Comparison of ENCODE assay signal across 21 cellular contexts in genomic region chr9:72312563-72312962, GRCh38. TPM values are rescaled to one million over a fixed set of nuclear protein-coding genes. Genes with fewer than 3 reads are reported as not detected.
A peak's percentile ranks its signal among the peaks of the same experiment; 100 is the strongest.
DNase-seq lines count a peak whose midpoint lies in the region; ATAC-seq and TF ChIP-seq lines count a peak whose summit lies in the region.
"Had no signal": no experiment of that assay in that cellular context is flagged by ENCODE, and none has a peak within 500 bp of the region (broad histone marks: within the 10 kb centered on the region; RNA-seq: fewer than 3 reads in every experiment).

No MANE protein-coding gene starts in this region.

- H3K27ac ChIP-seq in esophagus muscularis mucosa (replicated peaks in 1 of 4) (peak overlapping the region; percentile 5 to 80 (median 22)), vagina (peak overlapping the region; percentile 87)
- H3K27ac ChIP-seq: KMS-11 had no signal

- H3K4me1 Mint-ChIP-seq in Caco-2 (ENCODE audit: low read depth, unreplicated experiment): no peaks in the 10 kb centered on the region

- TF ChIP-seq POLR2A in esophagus muscularis mucosa (IDR thresholded peaks at IDR 0.05; ENCODE audit: low read depth) (no peak), vagina (IDR thresholded peaks at IDR 0.05) (no peak)

- no peak for TF ChIP-seq EP300 in esophagus muscularis mucosa (IDR thresholded peaks at IDR 0.05)

- no peaks in the 10 kb centered on the region for H3K36me3 Mint-ChIP-seq in Caco-2 (ENCODE audit: insufficient read depth, unreplicated experiment)
- H3K36me3 Mint-ChIP-seq: mesothelial cell of epicardium, WTC11 had no signal

- BruUV-seq in Caco-2 (replicated peaks; lab: Mats Ljungman, UMichigan): no TSS peak

- H3K27ac Mint-ChIP-seq in Caco-2 (ENCODE audit: unreplicated experiment): no peak overlapping the region
- H3K27ac Mint-ChIP-seq: activated naive CD8-positive, alpha-beta T cell treated with anti-CD3 and anti-CD28 coated beads, Interleukin-2, amount 50 U/mL, for 24 hours; activated T-helper 1 cell treated with anti-CD3 and anti-CD28 coated beads, Interleukin-12 subunit alpha, Interleukin-12 subunit beta, Interleukin-2, Interleukin-4 antibody, amounts not matched to agents 30 ng/mL and 10 ng/mL and 1 ng/mL, durations not matched to agents 14 hours and 24 hours and 36 hours; H9; mesothelial cell of epicardium; T-helper 2 cell treated with Interferon-gamma antibody and Interleukin-4, amounts not matched to agents 5 μg/mL and 100 μg/mL, for 36 hours; WTC11 had no signal

- H3K4me3 Mint-ChIP-seq in Caco-2 (ENCODE audit: unreplicated experiment): no peak overlapping the region
- H3K4me3 Mint-ChIP-seq: activated naive CD8-positive, alpha-beta T cell treated with anti-CD3 and anti-CD28 coated beads, Interleukin-2, amount 50 U/mL, for 24 hours; activated T-helper 1 cell treated with anti-CD3 and anti-CD28 coated beads, Interleukin-12 subunit alpha, Interleukin-12 subunit beta, Interleukin-2, Interleukin-4 antibody, amounts not matched to agents 30 ng/mL and 10 ng/mL and 1 ng/mL, durations not matched to agents 14 hours and 24 hours and 36 hours; H9; mesothelial cell of epicardium; neural crest cell; T-helper 2 cell treated with Interferon-gamma antibody and Interleukin-4, amounts not matched to agents 5 μg/mL and 100 μg/mL, for 36 hours; WTC11 had no signal

- CTCF ChIA-PET in Caco-2 (lab: Charles Lee): no interaction called here

- H3K9me3 ChIP-seq in esophagus muscularis mucosa (no peaks in the 10 kb centered on the region), vagina (no peaks in the 10 kb centered on the region), Caco-2 (no peaks in the 10 kb centered on the region)

- intact Hi-C loops in esophagus muscularis mucosa (cut with DNase I) (no loop called here), vagina (cut with DNase I) (no loop called here), Caco-2 (cut with micrococcal nuclease; ENCODE audit: unreplicated experiment) (no loop called here)

- DNase-seq in SIG-M5 treated with dmso at 0.1 percent for 504 hours (lab: John Stamatoyannopoulos, UW; ENCODE audit: unreplicated experiment) (peak; percentile 28), SIG-M5 (lab: John Stamatoyannopoulos, UW) (no peak), esophagus muscularis mucosa (ENCODE audit: extremely low spot score) (no peak), vagina (ENCODE audit: extremely low spot score in 2 of 2) (no peak), Caco-2 (no peak)
- no peak for DNase-seq in activated effector memory CD4-positive, alpha-beta T cell treated with anti-CD3 and anti-CD28 coated beads, Interleukin-2, amount 50 U/mL, for 16 hours
- no peak for DNase-seq in activated CD4-positive, CD25-positive, alpha-beta regulatory T cell (lab: John Stamatoyannopoulos, UW)
- DNase-seq: activated naive CD8-positive, alpha-beta T cell treated with anti-CD3 and anti-CD28 coated beads, Interleukin-2, amount 50 U/mL, for 24 hours; C1 segment of cervical spinal cord; cortex of kidney; DMS79; foreskin melanocyte; H9; NCI-H1092 treated with DMSO at 0.1 percent for 48 hours had no signal

- POLR2A ChIA-PET in Caco-2 (lab: Charles Lee): no interaction called here

- H3K9me3 Mint-ChIP-seq in Caco-2 (ENCODE audit: unreplicated experiment): no peaks in the 10 kb centered on the region
- H3K9me3 Mint-ChIP-seq: activated naive CD8-positive, alpha-beta T cell treated with anti-CD3 and anti-CD28 coated beads, Interleukin-2, amount 50 U/mL, for 24 hours; activated T-helper 1 cell treated with anti-CD3 and anti-CD28 coated beads, Interleukin-12 subunit alpha, Interleukin-12 subunit beta, Interleukin-2, Interleukin-4 antibody, amounts not matched to agents 30 ng/mL and 10 ng/mL and 1 ng/mL, durations not matched to agents 14 hours and 24 hours and 36 hours; H9; mesothelial cell of epicardium; neural crest cell; T-helper 2 cell treated with Interferon-gamma antibody and Interleukin-4, amounts not matched to agents 5 μg/mL and 100 μg/mL, for 36 hours; WTC11 had no signal

- H3K27me3 ChIP-seq in esophagus muscularis mucosa (no peaks in the 10 kb centered on the region), vagina (no peaks in the 10 kb centered on the region), Caco-2 (replicated peaks; ENCODE audit: control insufficient read depth, insufficient read depth, low read length) (no peaks in the 10 kb centered on the region)

- WGBS in esophagus muscularis mucosa: 30% methylated on average over 5 of the region's 5 CpGs

- ATAC-seq in HG03097 (IDR thresholded peaks at IDR 0.05; ENCODE audit: low FRiP score, unreplicated experiment): peak; percentile 66
- ATAC-seq: activated naive CD8-positive, alpha-beta T cell treated with anti-CD3 and anti-CD28 coated beads, Interleukin-2, amount 50 U/mL, for 24 hours; WTC11 had no signal

- no peak for TF ChIP-seq CTCF in esophagus muscularis mucosa (IDR thresholded peaks at IDR 0.05)
- TF ChIP-seq CTCF in vagina (IDR thresholded peaks at IDR 0.05): no peak
- TF ChIP-seq CTCF in Caco-2 (IDR thresholded peaks at IDR 0.05; ENCODE audit: insufficient read depth in 1 of 2, low read depth in 1 of 2, low read length in 1 of 2, severe bottlenecking in 1 of 2, unreplicated experiment in 1 of 2): no peak

- H3K27me3 Mint-ChIP-seq in Caco-2 (ENCODE audit: insufficient read depth, unreplicated experiment): no peaks in the 10 kb centered on the region
- H3K27me3 Mint-ChIP-seq: activated naive CD8-positive, alpha-beta T cell treated with anti-CD3 and anti-CD28 coated beads, Interleukin-2, amount 50 U/mL, for 24 hours had no signal

- no peak overlapping the region for H3K4me3 ChIP-seq in esophagus muscularis mucosa
- no peak overlapping the region for H3K4me3 ChIP-seq in vagina
- H3K4me3 ChIP-seq in Caco-2 (ENCODE audit: low read depth, low read length): no peak overlapping the region

- peaks cover 14 to 53% (median 41%) of the 10 kb centered on the region in 4 donors for H3K4me1 ChIP-seq in esophagus muscularis mucosa
- peaks cover 34% of the 10 kb centered on the region for H3K4me1 ChIP-seq in vagina
- H3K4me1 ChIP-seq in Caco-2: no peaks in the 10 kb centered on the region

- H3K36me3 ChIP-seq in esophagus muscularis mucosa (no peaks in the 10 kb centered on the region), vagina (no peaks in the 10 kb centered on the region), Caco-2 (ENCODE audit: control insufficient read depth, insufficient read depth, low read length) (no peaks in the 10 kb centered on the region)

RNA-seq across cellular contexts. Expression of gene ZFAND5, which starts 52.4 kb away (rescaled TPM):
- total RNA-seq in esophagus muscularis mucosa (100 to 1,000 TPM; 176 to 303 (median 225) TPM), vagina (277 TPM), Caco-2 (2022) (30.9 and 34.4 TPM in 2 replicates)
